31 cellular contexts compared by ENCODE assay signal in genomic region chr7:36497775-36498174, GRCh38.
"Had no signal": no experiment of that assay in that cellular context is flagged by ENCODE, and none has a peak within 500 bp of the region (broad histone marks: within the 10 kb centered on the region; RNA-seq: fewer than 3 reads in every experiment).

No MANE protein-coding gene starts in this region.

- H3K27ac Mint-ChIP-seq: activated CD4-positive, alpha-beta memory T cell treated with anti-CD3 and anti-CD28 coated beads, Interleukin-2, amount 10 ng/mL, durations not matched to agents 7 days and 5 days; activated CD8-positive, alpha-beta memory T cell treated with anti-CD3 and anti-CD28 coated beads, Interleukin-2, amount 10 ng/mL, durations not matched to agents 7 days and 5 days; activated naive CD4-positive, alpha-beta T cell treated with anti-CD3 and anti-CD28 coated beads, Interleukin-2, amount 10 ng/mL, durations not matched to agents 7 days and 5 days; activated naive CD8-positive, alpha-beta T cell; activated naive CD8-positive, alpha-beta T cell treated with anti-CD3 and anti-CD28 coated beads, Interleukin-2, amount 50 U/mL, for 24 hours; brain had no signal

- DNase-seq: activated CD4-positive, alpha-beta memory T cell treated with anti-CD3 and anti-CD28 coated beads, Interleukin-2, amount 10 ng/mL, durations not matched to agents 7 days and 5 days; activated CD4-positive, alpha-beta T cell treated with anti-CD3 and anti-CD28 coated beads for 1 hour; activated CD4-positive, alpha-beta T cell treated with anti-CD3 and anti-CD28 coated beads for 48 hours; activated CD4-positive, CD25-positive, alpha-beta regulatory T cell; activated CD8-positive, alpha-beta memory T cell treated with anti-CD3 and anti-CD28 coated beads for 24 hours; activated CD8-positive, alpha-beta memory T cell treated with anti-CD3 and anti-CD28 coated beads, Interleukin-2, amount 10 ng/mL, durations not matched to agents 7 days and 5 days; activated CD8-positive, alpha-beta memory T cell treated with anti-CD3 and anti-CD28 coated beads, Interleukin-2, amount 50 U/mL, for 48 hours; activated effector memory CD4-positive, alpha-beta T cell treated with Interleukin-2 at 50 U/mL for 16 hours; activated naive CD4-positive, alpha-beta T cell treated with anti-CD3 and anti-CD28 coated beads, Interleukin-2, amount 10 ng/mL, durations not matched to agents 7 days and 5 days; activated naive CD8-positive, alpha-beta T cell treated with anti-CD3 and anti-CD28 coated beads, Interleukin-2, amount 50 U/mL, for 24 hours; activated T-cell treated with anti-CD3 and anti-CD28 coated beads, Interleukin-2, amount 50 U/mL, for 48 hours; anterior cingulate cortex; central memory CD4-positive, alpha-beta T cell; NCI-H1048; NCI-H1105 treated with DMSO at 0.1 percent for 48 hours; NCI-H1436; NCI-H1694; NCI-H1930; NCI-H2081 treated with DMSO at 0.1 percent for 48 hours; NCI-H446 treated with DMSO at 0.1 percent for 48 hours; NCI-H524; Right ventricle myocardium superior; SW 1271; T-helper 1 cell; T-helper 2 cell; T-helper 9 cell; WERI-Rb-1 had no signal

- H3K9me3 Mint-ChIP-seq: activated naive CD4-positive, alpha-beta T cell treated with anti-CD3 and anti-CD28 coated beads, Interleukin-2, amount 10 ng/mL, durations not matched to agents 7 days and 5 days; activated naive CD8-positive, alpha-beta T cell treated with anti-CD3 and anti-CD28 coated beads, Interleukin-2, amount 50 U/mL, for 24 hours had no signal

- H3K27ac ChIP-seq: KMS-11, WERI-Rb-1 had no signal

- ATAC-seq: activated CD8-positive, alpha-beta memory T cell treated with anti-CD3 and anti-CD28 coated beads, Interleukin-2, amount 10 ng/mL, durations not matched to agents 7 days and 5 days; activated naive CD8-positive, alpha-beta T cell treated with anti-CD3 and anti-CD28 coated beads, Interleukin-2, amount 50 U/mL, for 24 hours; PC-3 had no signal

- H3K4me3 Mint-ChIP-seq: activated CD4-positive, alpha-beta memory T cell treated with anti-CD3 and anti-CD28 coated beads, Interleukin-2, amount 10 ng/mL, durations not matched to agents 7 days and 5 days; activated CD8-positive, alpha-beta memory T cell treated with anti-CD3 and anti-CD28 coated beads, Interleukin-2, amount 10 ng/mL, durations not matched to agents 7 days and 5 days; activated naive CD4-positive, alpha-beta T cell treated with anti-CD3 and anti-CD28 coated beads, Interleukin-2, amount 10 ng/mL, durations not matched to agents 7 days and 5 days; activated naive CD8-positive, alpha-beta T cell; activated naive CD8-positive, alpha-beta T cell treated with anti-CD3 and anti-CD28 coated beads, Interleukin-2, amount 50 U/mL, for 24 hours; brain had no signal

- H3K4me1 Mint-ChIP-seq: activated naive CD4-positive, alpha-beta T cell treated with anti-CD3 and anti-CD28 coated beads, Interleukin-2, amount 10 ng/mL, durations not matched to agents 7 days and 5 days; brain had no signal

- H3K27me3 Mint-ChIP-seq: activated naive CD8-positive, alpha-beta T cell; activated naive CD8-positive, alpha-beta T cell treated with anti-CD3 and anti-CD28 coated beads, Interleukin-2, amount 50 U/mL, for 24 hours had no signal

- H3K36me3 Mint-ChIP-seq: activated CD8-positive, alpha-beta memory T cell treated with anti-CD3 and anti-CD28 coated beads, Interleukin-2, amount 10 ng/mL, durations not matched to agents 7 days and 5 days; activated naive CD4-positive, alpha-beta T cell treated with anti-CD3 and anti-CD28 coated beads, Interleukin-2, amount 10 ng/mL, durations not matched to agents 7 days and 5 days; activated naive CD8-positive, alpha-beta T cell; brain had no signal
